In genomic region chr12:104958946-104959841, GRCh38 we compare ENCODE assay signal across 8 cellular contexts. TPM values are rescaled to one million over a fixed set of nuclear protein-coding genes. Genes with fewer than 3 reads are reported as not detected.
A peak's percentile ranks its signal among the peaks of the same experiment; 100 is the strongest.
DNase-seq lines count a peak whose midpoint lies in the region; ATAC-seq and TF ChIP-seq lines count a peak whose summit lies in the region.

No MANE protein-coding gene starts in this region.

- CTCF ChIA-PET in CD4-positive, alpha-beta memory T cell (lab: Charles Lee; ENCODE audit: partially characterized antibody): interaction anchor here (0.6 to 1.5 kb wide), 15 partner anchors 8 to 758 kb away, joined by 3 to 11 read pairs (median 4); partner anchors contain the start of gene NOPCHAP1

- TF ChIP-seq CTCF in kidney epithelial cell (IDR thresholded peaks at IDR 0.05; ENCODE audit: insufficient read depth, low read length, poor library complexity, severe bottlenecking) (no peak), GM13976 (IDR thresholded peaks at IDR 0.05; ENCODE audit: borderline replicate concordance, control extremely low read depth, extremely low read depth, insufficient read depth, missing control alignments) (no peak)

- 83% methylated on average over 12 of the region's 12 CpGs for WGBS in HUES64

- POLR2A ChIA-PET in CD4-positive, alpha-beta memory T cell (lab: Charles Lee; ENCODE audit: partially characterized antibody): interaction anchor here (0.6 to 2.3 kb wide), 4 partner anchors 78 to 502 kb away, joined by 3 to 5 read pairs (median 4); no protein-coding TSS in a partner anchor
- POLR2A ChIA-PET in activated naive CD8-positive, alpha-beta T cell treated with anti-CD3 and anti-CD28 coated beads, Interleukin-2, amount 10 ng/mL, durations not matched to agents 7 days and 5 days (lab: Charles Lee): no interaction called here

- H3K9ac ChIP-seq in HUES64 (ENCODE audit: low read depth, low read length): peak overlapping the region; percentile 85
- H3K9ac ChIP-seq in subcutaneous abdominal adipose tissue (ENCODE audit: low read length in 5 of 5): peak overlapping the region in 4 of 5 donors; percentile 68 to 83 (median 77)

- H3K27me3 ChIP-seq in CD4-positive, alpha-beta memory T cell (ENCODE audit: insufficient read depth, low read length): no peaks in the 10 kb centered on the region
- H3K27me3 ChIP-seq in HUES64 (ENCODE audit: insufficient read depth, low read length) (peaks cover 36% of the 10 kb centered on the region), kidney epithelial cell (ENCODE audit: control insufficient read depth, insufficient read depth, low read length) (no peaks in the 10 kb centered on the region), subcutaneous abdominal adipose tissue (ENCODE audit: control insufficient read depth in 5 of 5, insufficient read depth in 4 of 5, low read length in 5 of 5) (no peaks in the 10 kb centered on the region)

- H3K9me3 Mint-ChIP-seq in CD4-positive, alpha-beta memory T cell: no peaks in the 10 kb centered on the region
- no peaks in the 10 kb centered on the region for H3K9me3 Mint-ChIP-seq in activated naive CD8-positive, alpha-beta T cell treated with anti-CD3 and anti-CD28 coated beads, Interleukin-2, amount 10 ng/mL, durations not matched to agents 7 days and 5 days

- H3K9me3 ChIP-seq in CD4-positive, alpha-beta memory T cell (ENCODE audit: control insufficient read depth in 1 of 2, low read length in 2 of 2): no peaks in the 10 kb centered on the region
- H3K9me3 ChIP-seq in HUES64 (ENCODE audit: insufficient read depth, low read depth, low read length): no peaks in the 10 kb centered on the region
- no peaks in the 10 kb centered on the region for H3K9me3 ChIP-seq in subcutaneous abdominal adipose tissue (ENCODE audit: control insufficient read depth in 5 of 5, low read length in 5 of 5)

- no peaks in the 10 kb centered on the region for H3K36me3 ChIP-seq in CD4-positive, alpha-beta memory T cell (ENCODE audit: insufficient read depth, low read length)
- H3K36me3 ChIP-seq in HUES64 (ENCODE audit: insufficient read depth, low read length) (no peaks in the 10 kb centered on the region), kidney epithelial cell (ENCODE audit: control insufficient read depth, insufficient read depth, low read length) (no peaks in the 10 kb centered on the region), subcutaneous abdominal adipose tissue (ENCODE audit: control insufficient read depth in 5 of 5, insufficient read depth in 5 of 5, low read length in 5 of 5) (no peaks in the 10 kb centered on the region)

- peak overlapping the region; percentile 94 to 98 (median 96) for H3K4me3 Mint-ChIP-seq in CD4-positive, alpha-beta memory T cell
- H3K4me3 Mint-ChIP-seq in activated naive CD8-positive, alpha-beta T cell treated with anti-CD3 and anti-CD28 coated beads, Interleukin-2, amount 10 ng/mL, durations not matched to agents 7 days and 5 days: peak overlapping the region; percentile 89

- ATAC-seq in activated naive CD8-positive, alpha-beta T cell treated with anti-CD3 and anti-CD28 coated beads, Interleukin-2, amount 10 ng/mL, durations not matched to agents 7 days and 5 days (ENCODE audit: low read depth): no peak

- in situ Hi-C loops in GM13976 (cut with MboI; ENCODE audit: low sequenced_read_pairs, unreplicated experiment): no loop called here

- peaks cover 17% of the 10 kb centered on the region for H3K4me1 ChIP-seq in CD4-positive, alpha-beta memory T cell (ENCODE audit: insufficient read depth, low read length)
- 0 out of 2 replicates have a peak, but pooled peaks cover 4% of the 10 kb centered on the region for H3K4me1 ChIP-seq in HUES64 (ENCODE audit: insufficient read depth, low read length)
- H3K4me1 ChIP-seq in subcutaneous abdominal adipose tissue (ENCODE audit: control insufficient read depth in 5 of 5, insufficient read depth in 5 of 5, low read length in 5 of 5): peaks cover 0 to 28% (median 15%) of the 10 kb centered on the region in 5 donors

- intact Hi-C loops in CD4-positive, alpha-beta memory T cell (cut with micrococcal nuclease): loop anchor here (1.0 to 5.0 kb wide), 6 partner anchors 27 to 578 kb away; partner anchors contain the start of genes CHST11, NOPCHAP1 and WASHC4

- peaks cover 0 to 4% of the 10 kb centered on the region in 2 donors for H3K36me3 Mint-ChIP-seq in CD4-positive, alpha-beta memory T cell
- H3K36me3 Mint-ChIP-seq in activated naive CD8-positive, alpha-beta T cell treated with anti-CD3 and anti-CD28 coated beads, Interleukin-2, amount 10 ng/mL, durations not matched to agents 7 days and 5 days: no peaks in the 10 kb centered on the region

- peak overlapping the region; percentile 81 to 87 for H3K4me3 ChIP-seq in CD4-positive, alpha-beta memory T cell (ENCODE audit: low read length in 2 of 2)
- H3K4me3 ChIP-seq in HUES64 (ENCODE audit: low read length) (peak overlapping the region; percentile 89), kidney epithelial cell (ENCODE audit: low read depth, low read length) (peak overlapping the region; percentile 94), subcutaneous abdominal adipose tissue (ENCODE audit: low read depth in 1 of 5, low read length in 5 of 5) (peak overlapping the region; percentile 56 to 87 (median 78))

- H3K27ac ChIP-seq in CD4-positive, alpha-beta memory T cell (ENCODE audit: low read depth, low read length): peak overlapping the region; percentile 68
- H3K27ac ChIP-seq in HUES64 (ENCODE audit: low read depth, low read length) (no peak overlapping the region), subcutaneous abdominal adipose tissue (ENCODE audit: low read depth, low read length) (peak overlapping the region; percentile 74)

- H3K27me3 Mint-ChIP-seq in CD4-positive, alpha-beta memory T cell: peaks cover 6 to 10% of the 10 kb centered on the region in 2 donors
- peaks cover 68% of the 10 kb centered on the region for H3K27me3 Mint-ChIP-seq in activated naive CD8-positive, alpha-beta T cell treated with anti-CD3 and anti-CD28 coated beads, Interleukin-2, amount 10 ng/mL, durations not matched to agents 7 days and 5 days

- peaks cover 13 to 30% (median 21%) of the 10 kb centered on the region in 4 donors for H3K4me1 Mint-ChIP-seq in CD4-positive, alpha-beta memory T cell
- peaks cover 18% of the 10 kb centered on the region for H3K4me1 Mint-ChIP-seq in activated naive CD8-positive, alpha-beta T cell treated with anti-CD3 and anti-CD28 coated beads, Interleukin-2, amount 10 ng/mL, durations not matched to agents 7 days and 5 days

- peak overlapping the region; percentile 90 to 99 (median 96) for H3K27ac Mint-ChIP-seq in CD4-positive, alpha-beta memory T cell
- no peak overlapping the region for H3K27ac Mint-ChIP-seq in activated naive CD8-positive, alpha-beta T cell treated with anti-CD3 and anti-CD28 coated beads, Interleukin-2, amount 10 ng/mL, durations not matched to agents 7 days and 5 days

- no peak for DNase-seq in CD4-positive, alpha-beta memory T cell
- no peak for DNase-seq in activated naive CD8-positive, alpha-beta T cell treated with anti-CD3 and anti-CD28 coated beads, Interleukin-2, amount 10 ng/mL, durations not matched to agents 7 days and 5 days
- DNase-seq in kidney epithelial cell (ENCODE audit: low read depth) (no peak), GM13976 (ENCODE audit: low spot score) (no peak), NCI-H524 treated with DMSO at 0.1 percent for 48 hours (lab: John Stamatoyannopoulos, UW) (no peak), MV-4-11 (lab: John Stamatoyannopoulos, UW) (no peak)

RNA-seq across cellular contexts. Expression of gene SLC41A2, which starts 1.1 kb away (rescaled TPM):
- 1 to 10 TPM; 3.6 to 3.7 TPM for total RNA-seq in CD4-positive, alpha-beta memory T cell
- polyA plus RNA-seq in CD4-positive, alpha-beta memory T cell: under 1 TPM; 0.07 to 0.41 TPM
- polyA plus RNA-seq in HUES64 (2013, experiment 1 of 2): 1.1 TPM
- 3.6 TPM for polyA plus RNA-seq in HUES64 (2013, experiment 2 of 2)
- 1 to 10 TPM in 1 of 2 experiments, under 1 TPM in 1; 0.54 to 3.1 TPM for total RNA-seq in activated naive CD8-positive, alpha-beta T cell treated with anti-CD3 and anti-CD28 coated beads, Interleukin-2, amount 10 ng/mL, durations not matched to agents 7 days and 5 days
- 26.3 and 50.0 TPM in 2 replicates for total RNA-seq in kidney epithelial cell

RNA-seq across cellular contexts. Expression of gene NOPCHAP1, which starts 26.9 kb away (rescaled TPM):
- 10 to 100 TPM; 15.7 to 16.2 TPM for total RNA-seq in CD4-positive, alpha-beta memory T cell
- polyA plus RNA-seq in CD4-positive, alpha-beta memory T cell: 10 to 100 TPM; 12.1 to 13.5 TPM
- polyA plus RNA-seq in HUES64 (2013, experiment 1 of 2): 39.6 TPM
- polyA plus RNA-seq in HUES64 (2013, experiment 2 of 2): 44.6 TPM
- total RNA-seq in activated naive CD8-positive, alpha-beta T cell treated with anti-CD3 and anti-CD28 coated beads, Interleukin-2, amount 10 ng/mL, durations not matched to agents 7 days and 5 days: 10 to 100 TPM; 11.3 to 11.8 TPM
- 9.9 and 10.5 TPM in 2 replicates for total RNA-seq in kidney epithelial cell
